ENCODE assay signal across 16 cellular contexts in genomic region chr1:115545096-115545720, GRCh38.
DNase-seq lines count a peak whose midpoint lies in the region; ATAC-seq and TF ChIP-seq lines count a peak whose summit lies in the region.
"Had no signal": no experiment of that assay in that cellular context is flagged by ENCODE, and none has a peak within 500 bp of the region (broad histone marks: within the 10 kb centered on the region; RNA-seq: fewer than 3 reads in every experiment).

No MANE protein-coding gene starts in this region.

- H3K4me1 ChIP-seq in fibroblast of lung (ENCODE audit: control insufficient read depth, extremely low read depth, insufficient read depth, low read length): peaks cover 13% of the 10 kb centered on the region
- H3K4me1 ChIP-seq: gastrocnemius medialis, HAP-1, Peyer's patch had no signal

- H3K27ac ChIP-seq in RWPE1 (peak overlapping the region; percentile 93), fibroblast of lung (ENCODE audit: insufficient read depth, low read length) (peak overlapping the region; percentile 81)
- H3K27ac ChIP-seq: gastrocnemius medialis, Peyer's patch had no signal

- no peak overlapping the region for H3K9ac ChIP-seq in fibroblast of lung (ENCODE audit: insufficient read depth, low read length)

- POLR2A ChIA-PET in RWPE1 (lab: Yijun Ruan, JAX; ENCODE audit: low non-redundant PET): no interaction called here

- DNase-seq in H7 (peak; percentile 18), RWPE1 (ENCODE audit: low spot score) (no peak), fibroblast of lung (ENCODE audit: low read depth in 2 of 2) (peak in 1 of 2 donors; percentile 12), retina (peak; percentile 15), NCI-H1092 treated with DMSO at 0.1 percent for 48 hours (lab: John Stamatoyannopoulos, UW) (no peak), KG1 (lab: John Stamatoyannopoulos, UW) (no peak)
- DNase-seq: CD4-positive, alpha-beta memory T cell; effector memory CD8-positive, alpha-beta T cell; gastrocnemius medialis; GF-D8; kidney; NCI-H345; Peyer's patch had no signal

- H3K36me3 ChIP-seq in H7 (replicated peaks; ENCODE audit: control insufficient read depth, insufficient read depth, low read length) (no peaks in the 10 kb centered on the region), fibroblast of lung (ENCODE audit: control insufficient read depth, insufficient read depth, low read length) (no peaks in the 10 kb centered on the region)
- H3K36me3 ChIP-seq: gastrocnemius medialis, HAP-1, Peyer's patch had no signal

- no peaks in the 10 kb centered on the region for H3K79me2 ChIP-seq in fibroblast of lung (ENCODE audit: control insufficient read depth, insufficient read depth, low read length)

- H3K27me3 ChIP-seq in H7 (ENCODE audit: control insufficient read depth, insufficient read depth, low read length): no peaks in the 10 kb centered on the region
- H3K27me3 ChIP-seq in fibroblast of lung (ENCODE audit: control insufficient read depth, insufficient read depth, low read length): no peaks in the 10 kb centered on the region
- H3K27me3 ChIP-seq: gastrocnemius medialis, Peyer's patch had no signal

- ATAC-seq in HG03469 (IDR thresholded peaks at IDR 0.05; ENCODE audit: unreplicated experiment) (no peak), GM21526 (IDR thresholded peaks at IDR 0.05; ENCODE audit: low FRiP score, unreplicated experiment) (no peak)
- ATAC-seq: effector memory CD8-positive, alpha-beta T cell; gastrocnemius medialis had no signal

- CTCF ChIA-PET in RWPE1 (lab: Yijun Ruan, JAX): interaction anchor here (0.7 to 1.3 kb wide), 3 partner anchors 10 to 406 kb away, joined by 3 to 4 read pairs (median 3); no protein-coding TSS in a partner anchor

- TF ChIP-seq CTCF in RWPE1 (conservative IDR thresholded peaks at IDR 0.05; ENCODE audit: low read depth) (no peak), fibroblast of lung (conservative IDR thresholded peaks at IDR 0.05 in 1 of 2, IDR thresholded peaks at IDR 0.05 in 1 of 2; ENCODE audit: low read depth in 1 of 2, low read length in 2 of 2) (no peak)

- no peak overlapping the region for H3K4me2 ChIP-seq in fibroblast of lung (ENCODE audit: extremely low read depth, insufficient read depth, low read length)

- peak overlapping the region; percentile 16 for H2AFZ ChIP-seq in fibroblast of lung (ENCODE audit: low read length)

- H3K4me3 ChIP-seq in H7 (ENCODE audit: insufficient read depth, low read depth, low read length) (no peak overlapping the region), fibroblast of lung (replicated peaks in 1 of 4; ENCODE audit: control extremely low read depth in 1 of 4, insufficient read depth in 1 of 4, low read depth in 3 of 4, low read length in 4 of 4) (no peak overlapping the region)
- H3K4me3 ChIP-seq: gastrocnemius medialis, HAP-1, Peyer's patch had no signal

- H3K9me3 ChIP-seq in fibroblast of lung (ENCODE audit: control insufficient read depth, insufficient read depth, low read depth, low read length): no peaks in the 10 kb centered on the region
- H3K9me3 ChIP-seq: gastrocnemius medialis, HAP-1, Peyer's patch had no signal

- no peaks in the 10 kb centered on the region for H4K20me1 ChIP-seq in fibroblast of lung (ENCODE audit: control insufficient read depth, extremely low read depth, insufficient read depth, low read length)

Comparison
In these comparisons a context has a peak if more than half of its experiments do, and no peak if none do; other contexts are left out.
1. DNase-seq: peak in H7 (single experiment) and retina (single experiment); none in RWPE1 (single experiment), NCI-H1092 treated with DMSO at 0.1 percent for 48 hours (single experiment) and KG1 (single experiment).